Comparison of ENCODE assay signal across 1 cellular context in the genomic region with DNA sequence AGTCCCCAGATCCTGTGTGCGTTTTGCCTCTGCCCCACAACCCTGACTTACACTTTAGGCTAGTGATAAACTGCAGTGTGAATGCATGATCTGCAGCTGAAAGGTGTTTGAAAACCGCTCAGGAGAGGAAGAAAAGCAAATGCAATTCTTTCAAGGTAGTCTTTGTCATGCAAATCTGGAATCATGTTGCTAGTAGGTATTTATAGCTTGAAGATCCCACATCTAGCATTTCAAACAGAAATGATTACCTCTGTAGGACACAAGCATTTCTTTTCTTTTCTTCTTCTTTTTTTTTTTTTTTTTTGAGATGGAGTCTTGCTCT.
TF ChIP-seq lines count a peak whose summit lies in the region.

No MANE protein-coding gene starts in this region.

TF ChIP-seq in K562, 482 proteins besides CTCF, POLR2A, EP300 and RAD21:
- TF ChIP-seq ATF1 (CRISPR knock-in tag; IDR thresholded peaks at IDR 0.05) (no peak), ATF1 (tag; IDR thresholded peaks at IDR 0.05) (peak; percentile 31), RB1 (IDR thresholded peaks at IDR 0.05; ENCODE audit: low read depth) (no peak)
